13 cellular contexts compared by ENCODE assay signal in genomic region chr7:155729847-155730246, GRCh38.
DNase-seq lines count a peak whose midpoint lies in the region; ATAC-seq and TF ChIP-seq lines count a peak whose summit lies in the region.
"Had no signal": no experiment of that assay in that cellular context is flagged by ENCODE, and none has a peak within 500 bp of the region (broad histone marks: within the 10 kb centered on the region; RNA-seq: fewer than 3 reads in every experiment).

No MANE protein-coding gene starts in this region.

- no peak overlapping the region for H3K4me3 ChIP-seq in DOHH2 (ENCODE audit: low read length)
- H3K4me3 ChIP-seq in cardiac fibroblast (replicated peaks in 1 of 2; ENCODE audit: low read depth in 2 of 2, low read length in 2 of 2): no peak overlapping the region
- H3K4me3 ChIP-seq: tibial artery had no signal

- H3K9me3 ChIP-seq in DOHH2 (ENCODE audit: control insufficient read depth, insufficient read depth, low read length): peaks cover 9% of the 10 kb centered on the region; the same call in 1 of the 2 replicates
- H3K9me3 ChIP-seq: Caco-2, tibial artery had no signal

- H3K79me2 ChIP-seq in DOHH2 (ENCODE audit: control insufficient read depth, low read length): peaks cover 97% of the 10 kb centered on the region

- H3K4me1 Mint-ChIP-seq in naive B cell: peaks cover 56 to 84% (median 74%) of the 10 kb centered on the region in 3 donors

- H3K36me3 Mint-ChIP-seq in naive B cell: peaks cover 9 to 17% of the 10 kb centered on the region in 2 donors

- H3K36me3 ChIP-seq in DOHH2 (ENCODE audit: control insufficient read depth, low read length): peaks cover 88% of the 10 kb centered on the region

- no peaks in the 10 kb centered on the region for H3K9me3 Mint-ChIP-seq in naive B cell

- H3K27me3 Mint-ChIP-seq in naive B cell: no peaks in the 10 kb centered on the region

- H3K9me2 ChIP-seq in DOHH2 (replicated peaks; ENCODE audit: control insufficient read depth, low read length): no peaks in the 10 kb centered on the region

- no peak overlapping the region for H3K4me2 ChIP-seq in DOHH2 (ENCODE audit: low read length)

- H3K4me3 Mint-ChIP-seq in naive B cell: no peak overlapping the region

- H3F3A ChIP-seq in DOHH2 (ENCODE audit: control insufficient read depth, insufficient read depth): peaks cover 26% of the 10 kb centered on the region

- H4K20me1 ChIP-seq in DOHH2 (ENCODE audit: control insufficient read depth, insufficient read depth, low read depth, low read length): no peaks in the 10 kb centered on the region

- no peaks in the 10 kb centered on the region for H3K27me3 ChIP-seq in DOHH2 (ENCODE audit: control insufficient read depth, low read length)
- H3K27me3 ChIP-seq: tibial artery had no signal

- TF ChIP-seq CTCF in DOHH2 (IDR thresholded peaks at IDR 0.05; ENCODE audit: low read depth, low read length, poor library complexity, severe bottlenecking): no peak
- TF ChIP-seq CTCF in cardiac fibroblast (IDR thresholded peaks at IDR 0.05; ENCODE audit: low read depth, low read length): no peak

- no peak for ATAC-seq in naive B cell (ENCODE audit: low read depth in 2 of 2)
- no peak for ATAC-seq in HG02870 (IDR thresholded peaks at IDR 0.05; ENCODE audit: unreplicated experiment)

- H3K4me1 ChIP-seq in DOHH2 (ENCODE audit: control insufficient read depth, low read length): peaks cover 98% of the 10 kb centered on the region

- H3K27ac Mint-ChIP-seq in naive B cell: peak overlapping the region in 4 of 6 donors; percentile 75 to 95 (median 81)

- peak; percentile 43 for DNase-seq in NCI-H1694 (lab: John Stamatoyannopoulos, UW)
- DNase-seq in cardiac fibroblast (ENCODE audit: low read depth in 2 of 2): peak; percentile 21 to 34
- no peak for DNase-seq in naive B cell
- DNase-seq in superior temporal gyrus (ENCODE audit: extremely low spot score): no peak
- DNase-seq in NCI-H345 (lab: John Stamatoyannopoulos, UW): no peak
- no peak for DNase-seq in NCI-H2196 treated with DMSO at 0.1 percent for 48 hours (lab: John Stamatoyannopoulos, UW; ENCODE audit: unreplicated experiment)
- DNase-seq: Caco-2, cerebellar nuclear complex, mesenchymal stem cell, NCI-H1105, tibial artery had no signal

- H3K27ac ChIP-seq in DOHH2 (ENCODE audit: low read depth, low read length): peak overlapping the region; percentile 10; the same call in 1 of the 2 replicates
- H3K27ac ChIP-seq: tibial artery had no signal

Comparison
In these comparisons a context has a peak if more than half of its experiments do, and no peak if none do; other contexts are left out.
1. DNase-seq: peak in NCI-H1694 (single experiment) and cardiac fibroblast (2 of 2); none in naive B cell (single experiment), superior temporal gyrus (single experiment), NCI-H345 (single experiment) and NCI-H2196 treated with DMSO at 0.1 percent for 48 hours (single experiment).